ENCODE assay signal across 8 cellular contexts in genomic region chr1:159924791-159925712, GRCh38. TPM values are rescaled to one million over a fixed set of nuclear protein-coding genes. Genes with fewer than 3 reads are reported as not detected.
DNase-seq lines count a peak whose midpoint lies in the region; ATAC-seq, FAIRE-seq and TF ChIP-seq lines count a peak whose summit lies in the region.

Gene TAGLN2, minus strand, starts transcription at chr1:159925507. Its CDS starts 4,998 bp downstream, at chr1:159920509.

- peak within 1 kb of the TSS; percentile 92 for H2AFZ ChIP-seq in neuronal stem cell (ENCODE audit: low read length)

- H2BK5ac ChIP-seq in neuronal stem cell (ENCODE audit: low read length), result no peak within 1 kb of the TSS

- H3K9me3 ChIP-seq in neuronal stem cell (replicated peaks in 1 of 2; ENCODE audit: control insufficient read depth in 2 of 2, insufficient read depth in 1 of 2, low read depth in 1 of 2, low read length in 2 of 2) (no peaks in the 10 kb centered on the region), subcutaneous abdominal adipose tissue (ENCODE audit: control insufficient read depth in 5 of 5, low read length in 5 of 5) (no peaks in the 10 kb centered on the region)

- no CpG with 5 or more reads among the region's 57 CpGs for WGBS in neuronal stem cell (ENCODE audit: extremely low coverage in 2 of 2, insufficient read length in 2 of 2, insufficient replicate concordance in 1 of 2), 2 donors

- peak within 1 kb of the TSS; percentile 90 for H3K23ac ChIP-seq in neuronal stem cell (ENCODE audit: low read depth, low read length, poor library complexity)

- peaks cover 0 to 13% (median 3%) of the 10 kb centered on the region in 3 experiments for H3K27me3 ChIP-seq in neuronal stem cell (ENCODE audit: control insufficient read depth in 3 of 3, insufficient read depth in 3 of 3, low read depth in 1 of 3, low read length in 3 of 3)
- no peaks in the 10 kb centered on the region for H3K27me3 ChIP-seq in subcutaneous abdominal adipose tissue (ENCODE audit: control insufficient read depth in 5 of 5, insufficient read depth in 4 of 5, low read length in 5 of 5)

- H4K8ac ChIP-seq in neuronal stem cell (ENCODE audit: low read depth, low read length), result peak within 1 kb of the TSS; percentile 9

- DNase-seq in D721Med (ENCODE audit: insufficient read length, low spot score) (peak; percentile 99), HT1080 (ENCODE audit: low read depth) (peak; percentile 92), SIG-M5 (lab: John Stamatoyannopoulos, UW) (peak; percentile 57), activated gamma-delta T cell (lab: John Stamatoyannopoulos, UW) (peak; percentile 77), fibroblast of villous mesenchyme (ENCODE audit: low read depth) (peak; percentile 91), neuronal stem cell (ENCODE audit: low spot score) (peak; percentile 70)

- H3K18ac ChIP-seq in neuronal stem cell (ENCODE audit: low read length), result peak within 1 kb of the TSS; percentile 50

- H2AK5ac ChIP-seq in neuronal stem cell (ENCODE audit: low read depth, low read length), result peak within 1 kb of the TSS; percentile 81

- peak within 1 kb of the TSS; percentile 90 for H3K14ac ChIP-seq in neuronal stem cell (ENCODE audit: low read length)

- H3K4me2 ChIP-seq in neuronal stem cell (ENCODE audit: insufficient read depth, low read length, poor library complexity, severe bottlenecking), result peak within 1 kb of the TSS; percentile 78

- H3K36me3 ChIP-seq in neuronal stem cell (replicated peaks in 1 of 2; ENCODE audit: control insufficient read depth in 2 of 2, insufficient read depth in 2 of 2, low read length in 2 of 2) (peaks cover 18 to 19% of the 10 kb centered on the region in 2 donors), subcutaneous abdominal adipose tissue (ENCODE audit: control insufficient read depth in 5 of 5, insufficient read depth in 5 of 5, low read length in 5 of 5) (peaks cover 4 to 17% (median 8%) of the 10 kb centered on the region in 5 donors)

- H3K27ac ChIP-seq in neuronal stem cell (replicated peaks; ENCODE audit: low read length), result no peak within 1 kb of the TSS
- H3K27ac ChIP-seq in subcutaneous abdominal adipose tissue (ENCODE audit: low read depth, low read length), result peak within 1 kb of the TSS; percentile 97

- TF ChIP-seq CTCF in D721Med (IDR thresholded peaks at IDR 0.05; ENCODE audit: insufficient read depth, missing control alignments) (no peak), fibroblast of villous mesenchyme (IDR thresholded peaks at IDR 0.05; ENCODE audit: insufficient read depth, low read depth, low read length) (no peak)

- no peak within 1 kb of the TSS for H3K4ac ChIP-seq in neuronal stem cell (ENCODE audit: low read length)

- H3K9ac ChIP-seq in neuronal stem cell (ENCODE audit: low read depth, low read length, poor library complexity), result peak within 1 kb of the TSS; percentile 74
- peak within 1 kb of the TSS; percentile 77 to 99 (median 95) for H3K9ac ChIP-seq in subcutaneous abdominal adipose tissue (ENCODE audit: low read length in 5 of 5)

- H3K4me1 ChIP-seq in neuronal stem cell (ENCODE audit: control insufficient read depth in 2 of 2, insufficient read depth in 1 of 2, low read depth in 1 of 2, low read length in 2 of 2), result peaks cover 20% of the 10 kb centered on the region in 2 donors
- H3K4me1 ChIP-seq in subcutaneous abdominal adipose tissue (ENCODE audit: control insufficient read depth in 5 of 5, insufficient read depth in 5 of 5, low read length in 5 of 5), result peaks cover 5 to 60% (median 49%) of the 10 kb centered on the region in 5 donors

- peak within 1 kb of the TSS; percentile 78 for H2BK12ac ChIP-seq in neuronal stem cell (ENCODE audit: low read length)

- peaks cover 3% of the 10 kb centered on the region for H3K79me1 ChIP-seq in neuronal stem cell (ENCODE audit: low read depth, low read length)

- FAIRE-seq in D721Med (lab: Jason Lieb, UNC), result no peak

- peak within 1 kb of the TSS; percentile 15 for H2BK15ac ChIP-seq in neuronal stem cell (ENCODE audit: low read length)

- peak; percentile 64 for ATAC-seq in GM21367 (IDR thresholded peaks at IDR 0.05; ENCODE audit: unreplicated experiment)

- H3K4me3 ChIP-seq in fibroblast of villous mesenchyme (ENCODE audit: low read depth, low read length) (peak within 1 kb of the TSS; percentile 90), neuronal stem cell (ENCODE audit: low read length in 2 of 2) (peak within 1 kb of the TSS; percentile 51 to 77), subcutaneous abdominal adipose tissue (ENCODE audit: low read depth in 1 of 5, low read length in 5 of 5) (peak within 1 kb of the TSS; percentile 84 to 100 (median 97))

- peak within 1 kb of the TSS; percentile 74 for H2BK120ac ChIP-seq in neuronal stem cell (ENCODE audit: low read depth, low read length)

- H4K91ac ChIP-seq in neuronal stem cell (ENCODE audit: low read depth, low read length, poor library complexity), result no peak within 1 kb of the TSS

RNA-seq across cellular contexts. Expression of gene TAGLN2, which starts in this region (rescaled TPM):
- 655 and 859 TPM in 2 replicates for total RNA-seq in HT1080 (2014; rRNA removed; shearing (Covaris generic))
- 1,108 and 1,217 TPM in 2 replicates for polyA plus RNA-seq in HT1080 (2015; cell fraction: cytosol; rRNA removed)
- polyA plus RNA-seq in HT1080 (2015; cell fraction: nucleus; rRNA removed), result 911 and 1,012 TPM in 2 replicates
- total RNA-seq in fibroblast of villous mesenchyme, result 167 and 277 TPM in 2 replicates
- 27.0 TPM for polyA plus RNA-seq in neuronal stem cell (2013, experiment 1 of 2)
- polyA plus RNA-seq in neuronal stem cell (2013, experiment 2 of 2), result 26.7 TPM
